17 cellular contexts compared by ENCODE assay signal in the genomic region with DNA sequence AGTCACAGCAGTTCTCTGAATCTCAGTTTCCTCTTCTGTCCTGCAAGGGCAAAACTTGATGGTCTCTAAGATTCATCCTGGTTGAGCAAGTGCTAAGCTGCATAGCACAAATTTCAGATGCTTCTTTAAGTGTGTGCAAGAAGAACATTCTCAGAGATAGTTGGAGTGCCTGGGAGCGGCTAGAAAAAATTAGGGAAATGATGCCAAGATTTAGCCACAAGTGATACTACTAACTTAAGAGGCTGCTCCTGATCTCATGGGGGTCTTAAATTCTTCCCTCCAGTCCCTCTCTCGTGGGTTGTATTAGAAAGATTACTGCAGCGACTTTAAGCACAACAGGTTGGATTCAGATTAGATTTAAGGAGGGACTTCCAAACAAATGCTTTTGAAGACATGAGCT. TPM values are rescaled to one million over a fixed set of nuclear protein-coding genes. Genes with fewer than 3 reads are reported as not detected.
"Had no signal": no experiment of that assay in that cellular context is flagged by ENCODE, and none has a peak within 500 bp of the region (broad histone marks: within the 10 kb centered on the region; RNA-seq: fewer than 3 reads in every experiment).

No MANE protein-coding gene starts in this region.

- H3K27ac ChIP-seq: coronary artery, esophagus muscularis mucosa, gastrocnemius medialis, heart right ventricle, left lung, lower lobe of right lung had no signal

- H3K9me3 ChIP-seq: esophagus muscularis mucosa, gastrocnemius medialis, heart right ventricle, left lung, lower lobe of right lung had no signal

- DNase-seq: dermis blood vessel endothelial cell; dorsolateral prefrontal cortex; effector CD4-positive, alpha-beta T cell; effector memory CD4-positive, alpha-beta T cell; gastrocnemius medialis; glutamatergic neuron; heart right ventricle; hippocampal formation; left cardiac atrium; left lung; left ventricle myocardium superior; lower lobe of right lung; mesendoderm; midbrain had no signal

- H3K36me3 ChIP-seq: esophagus muscularis mucosa, gastrocnemius medialis, heart right ventricle, lower lobe of right lung had no signal

- H3K4me1 ChIP-seq: esophagus muscularis mucosa, gastrocnemius medialis, left lung, lower lobe of right lung had no signal

- H3K4me3 ChIP-seq: coronary artery, dorsolateral prefrontal cortex, esophagus muscularis mucosa, gastrocnemius medialis, heart right ventricle, left lung, lower lobe of right lung had no signal

- H3K27me3 ChIP-seq: dorsolateral prefrontal cortex, gastrocnemius medialis, left lung had no signal

RNA-seq across cellular contexts. Expression of gene INSYN2B, which starts 24.2 kb away (rescaled TPM):
- total RNA-seq: esophagus muscularis mucosa, lower lobe of right lung, mononuclear cell had no signal
